In the genomic region with DNA sequence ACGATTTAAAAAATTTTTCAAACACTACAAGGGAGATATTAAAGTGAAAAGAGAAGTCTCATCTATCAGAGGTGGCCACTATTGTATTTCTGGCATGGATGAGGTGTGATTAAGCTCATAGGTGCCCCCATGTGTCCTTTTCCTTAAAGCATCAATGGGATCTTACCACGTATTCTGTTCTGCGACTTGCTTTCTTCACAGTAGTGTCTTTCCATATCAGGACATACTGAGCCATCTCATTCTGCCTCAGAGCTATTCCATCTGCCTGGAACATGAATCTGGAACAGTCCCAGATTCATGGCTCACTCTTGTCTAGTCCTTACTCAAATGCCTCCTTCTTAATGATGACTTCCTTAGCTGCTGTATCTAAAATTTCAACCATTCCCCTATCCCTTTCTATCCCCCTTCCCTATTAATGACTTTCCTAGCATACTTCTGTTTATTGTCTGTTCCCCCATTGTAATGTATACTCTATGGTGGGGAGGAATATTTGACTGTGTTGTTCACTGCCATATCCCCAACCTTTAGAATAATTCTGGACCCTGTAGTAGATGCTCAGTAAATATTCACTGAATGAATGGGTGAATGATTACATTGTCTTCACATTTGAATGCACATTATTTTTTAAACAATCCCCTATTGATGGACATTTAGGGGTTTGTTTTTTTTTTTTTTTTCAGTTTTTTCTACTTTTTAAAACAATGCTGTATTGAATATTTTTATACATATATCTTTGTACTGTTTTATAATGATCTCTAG, we compare ENCODE assay signal across 20 cellular contexts. TPM values are rescaled to one million over a fixed set of nuclear protein-coding genes. Genes with fewer than 3 reads are reported as not detected.
A peak's percentile ranks its signal among the peaks of the same experiment; 100 is the strongest.
DNase-seq lines count a peak whose midpoint lies in the region; TF ChIP-seq lines count a peak whose summit lies in the region.
"Had no signal": no experiment of that assay in that cellular context is flagged by ENCODE, and none has a peak within 500 bp of the region (broad histone marks: within the 10 kb centered on the region; RNA-seq: fewer than 3 reads in every experiment).

No MANE protein-coding gene starts in this region.

- H3K4me1 Mint-ChIP-seq in MCF 10A (ENCODE audit: insufficient read depth, unreplicated experiment) = peaks cover 17% of the 10 kb centered on the region
- H3K4me1 Mint-ChIP-seq: mesothelial cell of epicardium had no signal

- no peak overlapping the region for H2AFZ ChIP-seq in Loucy (ENCODE audit: low read length)

- H3K4me2 ChIP-seq in Loucy (ENCODE audit: low read depth, low read length, poor library complexity, severe bottlenecking) = no peak overlapping the region
- H3K4me2 ChIP-seq: A549 had no signal

- H3K27me3 Mint-ChIP-seq in MCF 10A (ENCODE audit: insufficient read depth, unreplicated experiment) = no peaks in the 10 kb centered on the region
- H3K27me3 Mint-ChIP-seq: CD4-positive, alpha-beta T cell; T-cell had no signal

- peaks cover 9% of the 10 kb centered on the region; the same call in 1 of the 2 replicates for H3K36me3 ChIP-seq in Loucy (ENCODE audit: insufficient read depth, low read length)
- no peaks in the 10 kb centered on the region for H3K36me3 ChIP-seq in colonic mucosa
- peaks cover 6 to 8% of the 10 kb centered on the region in 2 donors for H3K36me3 ChIP-seq in muscle layer of duodenum (ENCODE audit: control insufficient read depth in 1 of 2, insufficient read depth in 2 of 2, low read length in 2 of 2)
- H3K36me3 ChIP-seq: pancreas had no signal

- H3K9me3 ChIP-seq in Loucy (ENCODE audit: insufficient read depth, low read depth, low read length) (no peaks in the 10 kb centered on the region), colonic mucosa (no peaks in the 10 kb centered on the region), muscle layer of duodenum (ENCODE audit: control insufficient read depth in 1 of 2, low read length in 2 of 2) (no peaks in the 10 kb centered on the region)
- H3K9me3 ChIP-seq: A549, pancreas had no signal

- H3K9ac ChIP-seq in Loucy (ENCODE audit: low read depth, low read length, poor library complexity, severe bottlenecking) (no peak overlapping the region), colonic mucosa (ENCODE audit: low read depth in 2 of 2, low read length in 2 of 2) (no peak overlapping the region)

- no peak overlapping the region for H3K27ac Mint-ChIP-seq in MCF 10A (ENCODE audit: low read depth, unreplicated experiment)
- H3K27ac Mint-ChIP-seq: activated naive CD4-positive, alpha-beta T cell treated with anti-CD3 and anti-CD28 coated beads for 36 hours; T-cell had no signal

- no peak for TF ChIP-seq CTCF in AG10803 (conservative IDR thresholded peaks at IDR 0.05; ENCODE audit: low read length)
- peak; percentile 28; the same call in 1 of the 2 replicates for TF ChIP-seq CTCF in Loucy (conservative IDR thresholded peaks at IDR 0.05; ENCODE audit: low read length)
- TF ChIP-seq CTCF in colonic mucosa (IDR thresholded peaks at IDR 0.05) = no peak
- no peak for TF ChIP-seq CTCF in MCF 10A (IDR thresholded peaks at IDR 0.05; ENCODE audit: unreplicated experiment)

- intact Hi-C loops in colonic mucosa (cut with DNase I) = no loop called here
- intact Hi-C loops in MCF 10A (cut with micrococcal nuclease) = no loop called here

- peaks cover 52% of the 10 kb centered on the region for H3K36me3 Mint-ChIP-seq in MCF 10A (ENCODE audit: insufficient read depth, unreplicated experiment)

- H3K79me2 ChIP-seq in Loucy (ENCODE audit: insufficient read depth, low read length) = peaks cover 20% of the 10 kb centered on the region; the same call in 1 of the 2 replicates

- H3K4me3 Mint-ChIP-seq in MCF 10A (ENCODE audit: unreplicated experiment) = no peak overlapping the region
- H3K4me3 Mint-ChIP-seq: activated naive CD4-positive, alpha-beta T cell treated with anti-CD3 and anti-CD28 coated beads for 36 hours; CD4-positive, alpha-beta T cell; mesothelial cell of epicardium; T-cell had no signal

- H3K4me3 ChIP-seq in AG10803 (ENCODE audit: low read length) (no peak overlapping the region), Loucy (ENCODE audit: low read length, poor library complexity, severe bottlenecking) (no peak overlapping the region), colonic mucosa (no peak overlapping the region), muscle layer of duodenum (ENCODE audit: low read depth in 1 of 2, low read length in 2 of 2) (no peak overlapping the region)
- H3K4me3 ChIP-seq: A549, pancreas had no signal

- no peaks in the 10 kb centered on the region for H3K9me2 ChIP-seq in Loucy (replicated peaks; ENCODE audit: low read depth, low read length)

- no TSS peak for BruUV-seq in MCF 10A (replicated peaks; lab: Mats Ljungman, UMichigan)

- no peaks in the 10 kb centered on the region for H3K27me3 ChIP-seq in Loucy (ENCODE audit: insufficient read depth, low read length, poor library complexity, severe bottlenecking)
- H3K27me3 ChIP-seq in colonic mucosa = no peaks in the 10 kb centered on the region
- no peaks in the 10 kb centered on the region for H3K27me3 ChIP-seq in muscle layer of duodenum (ENCODE audit: low read depth, low read length)
- H3K27me3 ChIP-seq: pancreas had no signal

- H3K27ac ChIP-seq in colonic mucosa (peak overlapping the region; percentile 9), muscle layer of duodenum (ENCODE audit: low read length) (peak overlapping the region; percentile 84)
- H3K27ac ChIP-seq: A549, pancreas had no signal

- H4K20me1 ChIP-seq in Loucy (ENCODE audit: insufficient read depth, low read length, poor library complexity, severe bottlenecking) = no peaks in the 10 kb centered on the region

- DNase-seq in AG10803 (ENCODE audit: low read depth) (peak; percentile 24), colonic mucosa (no peak), NCI-H2171 (lab: John Stamatoyannopoulos, UW) (no peak), GDM1 (lab: John Stamatoyannopoulos, UW) (no peak), MCF 10A (ENCODE audit: unreplicated experiment) (no peak), cortex of kidney (lab: John Stamatoyannopoulos, UW) (no peak)
- DNase-seq: activated naive CD4-positive, alpha-beta T cell treated with anti-CD3 and anti-CD28 coated beads for 36 hours; CD4-positive, alpha-beta T cell; Kasumi-1; NCI-H1694; NCI-H524; pancreas; stimulated activated CD4-positive, alpha-beta T cell treated with anti-CD3 and anti-CD28 coated beads, Interleukin-12 subunit alpha, Interleukin-12 subunit beta, amount 100 ng/mL, for 4 hours; substantia nigra; T-cell had no signal

- no peaks in the 10 kb centered on the region for H3K9me3 Mint-ChIP-seq in MCF 10A (ENCODE audit: unreplicated experiment)
- H3K9me3 Mint-ChIP-seq: activated naive CD4-positive, alpha-beta T cell treated with anti-CD3 and anti-CD28 coated beads for 36 hours; CD4-positive, alpha-beta T cell; mesothelial cell of epicardium; T-cell had no signal

- H3K4me1 ChIP-seq in Loucy (ENCODE audit: insufficient read depth, low read length, poor library complexity, severe bottlenecking) (no peaks in the 10 kb centered on the region), colonic mucosa (no peaks in the 10 kb centered on the region), muscle layer of duodenum (ENCODE audit: control insufficient read depth in 1 of 2, insufficient read depth in 2 of 2, low read length in 2 of 2) (peaks cover 3 to 10% of the 10 kb centered on the region in 2 donors)

- POLR2A ChIA-PET in MCF 10A (lab: Yijun Ruan, JAX) = interaction anchor here (1.0 kb wide), 1 partner anchor 11 kb away, joined by 3 read pairs; no protein-coding TSS in a partner anchor

- H3F3A ChIP-seq in Loucy (ENCODE audit: low read depth) = no peaks in the 10 kb centered on the region

- CTCF ChIA-PET in MCF 10A (lab: Yijun Ruan, JAX) = interaction anchor here (0.7 to 1.2 kb wide), 3 partner anchors 10 to 312 kb away, joined by 3 read pairs; no protein-coding TSS in a partner anchor

RNA-seq across cellular contexts. Expression of gene STAMBP, which starts 11.1 kb away (rescaled TPM):
- total RNA-seq in colonic mucosa = 10 to 100 TPM; 49.5 to 54.7 TPM
- total RNA-seq in MCF 10A (2022) = 64.9 and 66.3 TPM in 2 replicates

RNA-seq across cellular contexts. Expression of gene ACTG2, which starts 53.0 kb away (rescaled TPM):
- total RNA-seq in colonic mucosa (1,000 to 10,000 TPM in 1 of 2 donors, 10 to 100 TPM in 1; 25.4 to 1,198 TPM), MCF 10A (2022) (not detected in 2 replicates)
- total RNA-seq: activated naive CD4-positive, alpha-beta T cell treated with anti-CD3 and anti-CD28 coated beads for 36 hours; CD4-positive, alpha-beta T cell had no signal

RNA-seq across cellular contexts. Expression of gene C2orf78, which starts 55.8 kb away (rescaled TPM):
- total RNA-seq in colonic mucosa (not detected), MCF 10A (2022) (not detected in 2 replicates)
- total RNA-seq: activated naive CD4-positive, alpha-beta T cell treated with anti-CD3 and anti-CD28 coated beads for 36 hours; CD4-positive, alpha-beta T cell; kidney epithelial cell; mesothelial cell of epicardium; pancreas; T-cell had no signal

RNA-seq across cellular contexts. Expression of gene DUSP11, which starts 59.9 kb away (rescaled TPM):
- total RNA-seq in colonic mucosa (10 to 100 TPM; 19.1 to 19.2 TPM), MCF 10A (2022) (45.0 and 46.3 TPM in 2 replicates)

Comparison
In these comparisons a context has a peak if more than half of its experiments do, and no peak if none do; other contexts are left out.
1. RNA of gene ACTG2, which starts 53.0 kb away (total RNA-seq): 25.4 to 1,198 TPM in colonic mucosa; not detected in MCF 10A; every median in the first group is over 10 times any median in the second.